ENCODE assay signal across 17 cellular contexts in the genomic region with DNA sequence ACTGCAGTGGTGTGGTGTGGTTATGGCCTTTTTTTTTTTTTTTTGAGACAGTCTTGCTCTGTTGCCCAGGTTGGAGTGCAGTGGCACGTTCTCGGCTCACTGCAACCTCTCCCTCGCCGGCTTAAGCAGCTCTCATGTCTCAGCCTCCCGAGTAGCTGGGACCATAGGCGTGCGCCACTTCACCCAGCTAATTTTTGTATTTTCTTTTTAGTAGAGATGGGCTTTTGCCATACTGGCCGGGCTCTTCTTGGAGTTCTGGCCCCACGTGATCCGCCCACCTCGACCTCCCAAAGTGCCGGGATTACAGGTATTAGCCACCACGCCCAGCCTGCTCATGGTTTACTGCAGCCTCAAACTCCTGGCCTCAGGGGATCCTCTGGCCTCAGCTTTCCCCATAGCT. TPM values are rescaled to one million over a fixed set of nuclear protein-coding genes. Genes with fewer than 3 reads are reported as not detected.
DNase-seq lines count a peak whose midpoint lies in the region; ATAC-seq and TF ChIP-seq lines count a peak whose summit lies in the region.
"Had no signal": no experiment of that assay in that cellular context is flagged by ENCODE, and none has a peak within 500 bp of the region (broad histone marks: within the 10 kb centered on the region; RNA-seq: fewer than 3 reads in every experiment).

No MANE protein-coding gene starts in this region.

- H4K8ac ChIP-seq in mesenchymal stem cell (ENCODE audit: low read length) = no peak overlapping the region

- no peak for TF ChIP-seq POLR2A in spleen (IDR thresholded peaks at IDR 0.05)

- H3K4me1 ChIP-seq in mesenchymal stem cell (ENCODE audit: control insufficient read depth, insufficient read depth, low read depth, low read length) (no peaks in the 10 kb centered on the region), spleen (peaks cover 0 to 18% (median 0%) of the 10 kb centered on the region in 6 donors)
- H3K4me1 ChIP-seq: Caco-2 had no signal

- H3K4ac ChIP-seq in mesenchymal stem cell (ENCODE audit: low read depth in 1 of 2, low read length in 2 of 2) = no peak overlapping the region

- H3K79me1 ChIP-seq in mesenchymal stem cell (replicated peaks; ENCODE audit: low read length, poor library complexity, severe bottlenecking) = peaks cover 12% of the 10 kb centered on the region

- no peak overlapping the region for H2AK5ac ChIP-seq in mesenchymal stem cell (ENCODE audit: low read length, severe bottlenecking)

- no peak overlapping the region for H3K9ac ChIP-seq in mesenchymal stem cell (ENCODE audit: low read length)
- H3K9ac ChIP-seq: BLaER1, GM23248 had no signal

- no peak overlapping the region for H4K91ac ChIP-seq in mesenchymal stem cell (ENCODE audit: low read length)

- peak; percentile 16 for DNase-seq in activated effector memory CD4-positive, alpha-beta T cell treated with anti-CD3 and anti-CD28 coated beads, Interleukin-2, amount 50 U/mL, for 16 hours
- DNase-seq in activated effector memory CD4-positive, alpha-beta T cell treated with Interleukin-2 at 50 U/mL for 16 hours = no peak
- DNase-seq in mesenchymal stem cell = no peak
- peak; percentile 17 for DNase-seq in spleen
- DNase-seq in amniotic stem cell (lab: John Stamatoyannopoulos, UW) = no peak
- DNase-seq: Caco-2; CD4-positive, CD25-positive, alpha-beta regulatory T cell; CD8-positive, alpha-beta T cell; DMS153; DND-41; GM23248; H7; HCEC 1CT had no signal

- H3K23ac ChIP-seq in mesenchymal stem cell (ENCODE audit: low read length in 2 of 2) = no peak overlapping the region

- H3K36me3 ChIP-seq in mesenchymal stem cell (ENCODE audit: control insufficient read depth in 1 of 2, insufficient read depth in 2 of 2, low read depth in 1 of 2, low read length in 2 of 2) (peaks cover 30 to 38% of the 10 kb centered on the region in 2 experiments), spleen (peaks cover 0 to 76% (median 35%) of the 10 kb centered on the region in 6 donors)

- no peak overlapping the region for H3K18ac ChIP-seq in mesenchymal stem cell (ENCODE audit: low read depth in 1 of 2, low read length in 2 of 2)

- ATAC-seq in GM19395 (IDR thresholded peaks at IDR 0.05; ENCODE audit: unreplicated experiment) = no peak
- ATAC-seq: CD8-positive, alpha-beta T cell had no signal

- H2AFZ ChIP-seq in mesenchymal stem cell (ENCODE audit: low read depth, low read length) = no peak overlapping the region
- H2AFZ ChIP-seq: GM23248 had no signal

- H2BK5ac ChIP-seq in mesenchymal stem cell (ENCODE audit: low read depth, low read length, poor library complexity, severe bottlenecking) = peak overlapping the region; percentile 5

- H2BK12ac ChIP-seq in mesenchymal stem cell (ENCODE audit: low read length in 2 of 2) = no peak overlapping the region

- H3K27ac ChIP-seq in mesenchymal stem cell (ENCODE audit: low read length, poor library complexity, severe bottlenecking) (no peak overlapping the region), spleen (no peak overlapping the region)
- H3K27ac ChIP-seq: 22Rv1, BLaER1, C4-2B, GM23248 had no signal

- no peaks in the 10 kb centered on the region for H3K9me3 ChIP-seq in mesenchymal stem cell (ENCODE audit: control insufficient read depth, low read length)
- no peaks in the 10 kb centered on the region for H3K9me3 ChIP-seq in spleen
- H3K9me3 ChIP-seq: BLaER1, Caco-2 had no signal

- no peak overlapping the region for H3K14ac ChIP-seq in mesenchymal stem cell (ENCODE audit: low read length in 2 of 2)

- H3K27me3 ChIP-seq in mesenchymal stem cell (ENCODE audit: control insufficient read depth in 1 of 2, insufficient read depth in 1 of 2, low read length in 2 of 2) (no peaks in the 10 kb centered on the region), spleen (replicated peaks in 1 of 7) (no peaks in the 10 kb centered on the region)
- H3K27me3 ChIP-seq: BLaER1 had no signal

- H2BK120ac ChIP-seq in mesenchymal stem cell (ENCODE audit: low read depth, low read length) = no peak overlapping the region

- intact Hi-C loops in spleen (cut with DNase I; ENCODE audit: low total_unique reads) = no loop called here

- H2BK15ac ChIP-seq in mesenchymal stem cell (ENCODE audit: low read depth, poor library complexity, severe bottlenecking) = no peak overlapping the region

- 99% methylated on average over 8 of the region's 13 CpGs for WGBS in mesenchymal stem cell
- WGBS in spleen, 5 donors = 96 to 98% (median 97%) methylated on average over 13 of the region's 13 CpGs

- H3K4me2 ChIP-seq in mesenchymal stem cell (ENCODE audit: low read length, poor library complexity, severe bottlenecking) = no peak overlapping the region
- H3K4me2 ChIP-seq: BLaER1 had no signal

- no peak for TF ChIP-seq CTCF in spleen (IDR thresholded peaks at IDR 0.05 in 8 of 11, conservative IDR thresholded peaks at IDR 0.05 in 3 of 11)

- H3K4me3 ChIP-seq in mesenchymal stem cell (ENCODE audit: insufficient read depth in 1 of 2, low read depth in 1 of 2, low read length in 2 of 2) (no peak overlapping the region), spleen (no peak overlapping the region)
- H3K4me3 ChIP-seq: BLaER1, GM23248 had no signal

RNA-seq across cellular contexts. Expression of a gene that starts 7.0 kb away (rescaled TPM):
- 6.0 TPM for polyA plus RNA-seq in mesenchymal stem cell (2013, experiment 1 of 2)
- polyA plus RNA-seq in mesenchymal stem cell (2013, experiment 2 of 2) = 5.9 TPM
- total RNA-seq in spleen = 10 to 100 TPM in 4 of 7 donors, 1 to 10 TPM in 3; 5.2 to 19.7 (median 10.7) TPM
- 10 to 100 TPM; 11.1 to 13.3 (median 12.8) TPM for polyA plus RNA-seq in spleen

RNA-seq across cellular contexts. Expression of a gene that starts 17.0 kb away (rescaled TPM):
- polyA plus RNA-seq in mesenchymal stem cell (2013, experiment 1 of 2) = 80.7 TPM
- polyA plus RNA-seq in mesenchymal stem cell (2013, experiment 2 of 2) = 81.9 TPM
- total RNA-seq in spleen = 10 to 100 TPM; 55.2 to 71.9 (median 63.0) TPM
- polyA plus RNA-seq in spleen = 10 to 100 TPM; 44.6 to 67.5 (median 62.2) TPM

RNA-seq across cellular contexts. Expression of a gene that starts 46.2 kb away (rescaled TPM):
- polyA plus RNA-seq in mesenchymal stem cell (2013, experiment 1 of 2) = 92.4 TPM
- polyA plus RNA-seq in mesenchymal stem cell (2013, experiment 2 of 2) = 88.4 TPM
- total RNA-seq in spleen = 100 to 1,000 TPM in 6 of 7 donors, 10 to 100 TPM in 1; 96.6 to 257 (median 171) TPM
- polyA plus RNA-seq in spleen = 10 to 100 TPM; 57.5 to 76.9 (median 63.7) TPM

Comparison
In these comparisons a context has a peak if more than half of its experiments do, and no peak if none do; other contexts are left out.
1. DNase-seq: peak in activated effector memory CD4-positive, alpha-beta T cell treated with anti-CD3 and anti-CD28 coated beads, Interleukin-2, amount 50 U/mL, for 16 hours (single experiment) and spleen (single experiment); none in activated effector memory CD4-positive, alpha-beta T cell treated with Interleukin-2 at 50 U/mL for 16 hours (single experiment), mesenchymal stem cell (single experiment) and amniotic stem cell (single experiment).